21 cellular contexts compared by ENCODE assay signal in the genomic region with DNA sequence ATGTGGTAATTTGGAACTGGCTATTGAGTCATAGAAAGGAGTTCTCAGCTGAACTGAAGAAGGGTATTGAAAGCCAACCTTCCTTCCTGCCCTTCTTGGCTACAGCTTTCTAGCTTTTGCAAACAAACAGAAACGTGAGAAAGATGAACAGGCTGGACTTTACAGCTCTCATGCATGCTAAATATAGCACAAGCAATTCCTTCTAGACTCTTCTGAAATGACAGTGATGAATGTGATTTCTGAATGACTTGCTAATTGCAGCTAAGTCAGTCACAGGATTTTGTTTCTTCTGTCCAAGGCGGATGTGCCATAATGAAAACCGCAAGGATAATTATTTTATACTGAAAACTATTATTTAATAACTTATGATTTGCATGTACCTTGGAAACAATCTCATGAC. TPM values are rescaled to one million over a fixed set of nuclear protein-coding genes. Genes with fewer than 3 reads are reported as not detected.
A peak's percentile ranks its signal among the peaks of the same experiment; 100 is the strongest.
DNase-seq lines count a peak whose midpoint lies in the region; ATAC-seq and TF ChIP-seq lines count a peak whose summit lies in the region.
"Had no signal": no experiment of that assay in that cellular context is flagged by ENCODE, and none has a peak within 500 bp of the region (broad histone marks: within the 10 kb centered on the region; RNA-seq: fewer than 3 reads in every experiment).

No MANE protein-coding gene starts in this region.

- no peak overlapping the region for H3K4me3 Mint-ChIP-seq in naive thymus-derived CD4-positive, alpha-beta T cell
- H3K4me3 Mint-ChIP-seq: activated CD8-positive, alpha-beta memory T cell treated with anti-CD3 and anti-CD28 coated beads, Interleukin-2, amount 10 ng/mL, durations not matched to agents 7 days and 5 days; T-helper 2 cell treated with Interferon-gamma antibody and Interleukin-4, amounts not matched to agents 5 μg/mL and 100 μg/mL, for 36 hours had no signal

- POLR2A ChIA-PET in naive thymus-derived CD4-positive, alpha-beta T cell (lab: Charles Lee), result no interaction called here

- H3K27me3 ChIP-seq in hepatocyte, result no peaks in the 10 kb centered on the region
- no peaks in the 10 kb centered on the region for H3K27me3 ChIP-seq in naive thymus-derived CD4-positive, alpha-beta T cell (ENCODE audit: control insufficient read depth in 2 of 2, insufficient read depth in 2 of 2, low read length in 2 of 2)
- H3K27me3 ChIP-seq: ascending aorta; BLaER1 treated with 17β-estradiol and CSF1 and Interleukin-3, amounts not matched to agents 10 nM and 100 nM; heart right ventricle had no signal

- H3K79me2 ChIP-seq in hepatocyte, result no peaks in the 10 kb centered on the region

- no peaks in the 10 kb centered on the region for H3K27me3 Mint-ChIP-seq in naive thymus-derived CD4-positive, alpha-beta T cell
- H3K27me3 Mint-ChIP-seq: activated CD8-positive, alpha-beta memory T cell treated with anti-CD3 and anti-CD28 coated beads, Interleukin-2, amount 10 ng/mL, durations not matched to agents 7 days and 5 days had no signal

- intact Hi-C loops in naive thymus-derived CD4-positive, alpha-beta T cell (cut with micrococcal nuclease), result no loop called here

- H3K9me2 ChIP-seq in hepatocyte (replicated peaks; ENCODE audit: insufficient read depth), result no peaks in the 10 kb centered on the region

- peaks cover 0 to 5% (median 0%) of the 10 kb centered on the region in 11 donors for H3K9me3 Mint-ChIP-seq in naive thymus-derived CD4-positive, alpha-beta T cell

- peaks cover 3% of the 10 kb centered on the region for H3K4me1 ChIP-seq in hepatocyte (ENCODE audit: insufficient read depth)
- H3K4me1 ChIP-seq in naive thymus-derived CD4-positive, alpha-beta T cell (ENCODE audit: control insufficient read depth in 2 of 2, insufficient read depth in 2 of 2, low read length in 2 of 2), result no peaks in the 10 kb centered on the region
- H3K4me1 ChIP-seq: ascending aorta; BLaER1 treated with 17β-estradiol and CSF1 and Interleukin-3, amounts not matched to agents 10 nM and 100 nM; heart right ventricle had no signal

- no peak overlapping the region for H3K27ac ChIP-seq in hepatocyte
- no peak overlapping the region for H3K27ac ChIP-seq in naive thymus-derived CD4-positive, alpha-beta T cell (ENCODE audit: low read depth, low read length)
- H3K27ac ChIP-seq: ascending aorta; BLaER1 treated with 17β-estradiol and CSF1 and Interleukin-3, amounts not matched to agents 10 nM and 100 nM; heart right ventricle; thoracic aorta had no signal

- H3K9me3 ChIP-seq in hepatocyte (ENCODE audit: low read depth), result no peaks in the 10 kb centered on the region
- H3K9me3 ChIP-seq in naive thymus-derived CD4-positive, alpha-beta T cell (ENCODE audit: control insufficient read depth in 2 of 3, low read length in 3 of 3), result no peaks in the 10 kb centered on the region
- H3K9me3 ChIP-seq: ascending aorta; BLaER1 treated with 17β-estradiol and CSF1 and Interleukin-3, amounts not matched to agents 10 nM and 100 nM; thoracic aorta had no signal

- H3K36me3 ChIP-seq in hepatocyte (replicated peaks; ENCODE audit: insufficient read depth, low read depth), result no peaks in the 10 kb centered on the region
- no peaks in the 10 kb centered on the region for H3K36me3 ChIP-seq in naive thymus-derived CD4-positive, alpha-beta T cell (ENCODE audit: control insufficient read depth in 2 of 3, insufficient read depth in 3 of 3, low read length in 3 of 3)
- H3K36me3 ChIP-seq: ascending aorta; BLaER1 treated with 17β-estradiol and CSF1 and Interleukin-3, amounts not matched to agents 10 nM and 100 nM; heart right ventricle; thoracic aorta had no signal

- no peak overlapping the region for H2AFZ ChIP-seq in hepatocyte

- TF ChIP-seq CTCF in hepatocyte (IDR thresholded peaks at IDR 0.05; ENCODE audit: poor library complexity), result no peak

- ATAC-seq in GM18517 (IDR thresholded peaks at IDR 0.05; ENCODE audit: unreplicated experiment), result peak; percentile 42
- peak; percentile 63 for ATAC-seq in HG03175 (IDR thresholded peaks at IDR 0.05; ENCODE audit: unreplicated experiment)
- ATAC-seq in GM21515 (IDR thresholded peaks at IDR 0.05; ENCODE audit: unreplicated experiment), result no peak
- ATAC-seq in naive thymus-derived CD4-positive, alpha-beta T cell, result no peak
- ATAC-seq: activated CD4-positive, CD25-positive, alpha-beta regulatory T cell treated with anti-CD3 and anti-CD28 coated beads, Interleukin-2, amount 50 U/mL, for 24 hours; activated CD8-positive, alpha-beta memory T cell treated with anti-CD3 and anti-CD28 coated beads, Interleukin-2, amount 10 ng/mL, durations not matched to agents 7 days and 5 days; heart right ventricle had no signal

- CTCF ChIA-PET in naive thymus-derived CD4-positive, alpha-beta T cell (lab: Charles Lee), result no interaction called here

- H3K4me1 Mint-ChIP-seq in naive thymus-derived CD4-positive, alpha-beta T cell, result no peaks in the 10 kb centered on the region
- H3K4me1 Mint-ChIP-seq: activated CD8-positive, alpha-beta memory T cell treated with anti-CD3 and anti-CD28 coated beads, Interleukin-2, amount 10 ng/mL, durations not matched to agents 7 days and 5 days had no signal

- H3K4me2 ChIP-seq in hepatocyte, result no peak overlapping the region
- H3K4me2 ChIP-seq: BLaER1 treated with 17β-estradiol and CSF1 and Interleukin-3, amounts not matched to agents 10 nM and 100 nM had no signal

- DNase-seq in NCI-H69 (lab: John Stamatoyannopoulos, UW) (peak; percentile 60), hepatocyte (ENCODE audit: low spot score) (peak; percentile 11)
- DNase-seq in naive thymus-derived CD4-positive, alpha-beta T cell, result no peak
- no peak for DNase-seq in effector CD4-positive, alpha-beta T cell
- DNase-seq: activated CD8-positive, alpha-beta memory T cell treated with anti-CD3 and anti-CD28 coated beads, Interleukin-2, amount 10 ng/mL, durations not matched to agents 7 days and 5 days; activated gamma-delta T cell; cortex of kidney; heart right ventricle; Kasumi-1; occipital lobe; stimulated activated CD4-positive, alpha-beta T cell treated with anti-CD3 and anti-CD28 coated beads, Interleukin-4, amount 100 ng/mL, for 1 hour; stimulated activated CD8-positive, alpha-beta memory T cell treated with anti-CD3 and anti-CD28 coated beads, Interleukin-4, amount 100 ng/mL, for 48 hours had no signal

- H3K4me3 ChIP-seq in hepatocyte, result no peak overlapping the region
- H3K4me3 ChIP-seq in naive thymus-derived CD4-positive, alpha-beta T cell (ENCODE audit: low read length), result no peak overlapping the region
- H3K4me3 ChIP-seq: ascending aorta; BLaER1 treated with 17β-estradiol and CSF1 and Interleukin-3, amounts not matched to agents 10 nM and 100 nM; heart right ventricle; thoracic aorta had no signal

- H3K27ac Mint-ChIP-seq in naive thymus-derived CD4-positive, alpha-beta T cell, result no peak overlapping the region
- H3K27ac Mint-ChIP-seq: activated CD8-positive, alpha-beta memory T cell treated with anti-CD3 and anti-CD28 coated beads, Interleukin-2, amount 10 ng/mL, durations not matched to agents 7 days and 5 days; T-helper 2 cell treated with Interferon-gamma antibody and Interleukin-4, amounts not matched to agents 5 μg/mL and 100 μg/mL, for 36 hours had no signal

- no peaks in the 10 kb centered on the region for H3K36me3 Mint-ChIP-seq in naive thymus-derived CD4-positive, alpha-beta T cell
- H3K36me3 Mint-ChIP-seq: activated CD8-positive, alpha-beta memory T cell treated with anti-CD3 and anti-CD28 coated beads, Interleukin-2, amount 10 ng/mL, durations not matched to agents 7 days and 5 days had no signal

- 67% methylated on average over 3 of the region's 3 CpGs for WGBS in hepatocyte (ENCODE audit: low lambda C conversion rate, missing lambda C conversion rate)

- H4K20me1 ChIP-seq in hepatocyte (ENCODE audit: insufficient read depth, poor library complexity, severe bottlenecking), result no peaks in the 10 kb centered on the region
- H4K20me1 ChIP-seq: BLaER1 treated with 17β-estradiol and CSF1 and Interleukin-3, amounts not matched to agents 10 nM and 100 nM had no signal

RNA-seq across cellular contexts. Expression of a gene that starts 36.3 kb away (rescaled TPM):
- 9.5 and 12.5 TPM in 2 replicates for total RNA-seq in hepatocyte
- polyA plus RNA-seq in hepatocyte, result 4.1 and 5.4 TPM in 2 replicates
- not detected for total RNA-seq in naive thymus-derived CD4-positive, alpha-beta T cell
- not detected for polyA plus RNA-seq in naive thymus-derived CD4-positive, alpha-beta T cell
- total RNA-seq: activated CD8-positive, alpha-beta memory T cell treated with anti-CD3 and anti-CD28 coated beads, Interleukin-2, amount 10 ng/mL, durations not matched to agents 7 days and 5 days; ascending aorta; mononuclear cell had no signal

Comparison
In these comparisons a context has a peak if more than half of its experiments do, and no peak if none do; other contexts are left out.
1. ATAC-seq: peak in GM18517 (single experiment) and HG03175 (single experiment); none in GM21515 (single experiment) and naive thymus-derived CD4-positive, alpha-beta T cell (single experiment).
2. DNase-seq: peak in NCI-H69 (single experiment) and hepatocyte (single experiment); none in naive thymus-derived CD4-positive, alpha-beta T cell (0 of 9) and effector CD4-positive, alpha-beta T cell (single experiment).
3. RNA of a gene that starts 36.3 kb away (total RNA-seq): 9.5 to 12.5 TPM in hepatocyte; not detected in naive thymus-derived CD4-positive, alpha-beta T cell; every median in the first group is over 10 times any median in the second.